1 cellular context compared by ENCODE assay signal in genomic region chr19:28130066-28130511, GRCh38.
A peak's percentile ranks its signal among the peaks of the same experiment; 100 is the strongest.
TF ChIP-seq lines count a peak whose summit lies in the region.

No MANE protein-coding gene starts in this region.

TF ChIP-seq in GM12878, 131 proteins besides CTCF, POLR2A, EP300 and RAD21 (continued from another document):
- TF ChIP-seq ETV6 (conservative IDR thresholded peaks at IDR 0.05 in 1 of 2, IDR thresholded peaks at IDR 0.05 in 1 of 2; ENCODE audit: borderline replicate concordance in 1 of 2, low read depth in 1 of 2) = no peak
- TF ChIP-seq STAT3 (IDR thresholded peaks at IDR 0.05; ENCODE audit: low read depth, low read length) = no peak
- TF ChIP-seq POLR2AphosphoS2 (IDR thresholded peaks at IDR 0.05; ENCODE audit: low read depth, low read length) = no peak
- TF ChIP-seq BACH1 (IDR thresholded peaks at IDR 0.05; ENCODE audit: borderline replicate concordance) = no peak
- no peak for TF ChIP-seq ZNF687 (IDR thresholded peaks at IDR 0.05)
- no peak for TF ChIP-seq ELK1 (IDR thresholded peaks at IDR 0.05; ENCODE audit: low read depth, low read length)
- no peak for TF ChIP-seq RFX5 (IDR thresholded peaks at IDR 0.05; ENCODE audit: low read depth, low read length)
- no peak for TF ChIP-seq ATF3 (IDR thresholded peaks at IDR 0.05; ENCODE audit: borderline replicate concordance, extremely low read depth, low read depth, low read length)
- TF ChIP-seq IRF5 (IDR thresholded peaks at IDR 0.05; ENCODE audit: borderline replicate concordance) = no peak
- no peak for TF ChIP-seq JUNB (IDR thresholded peaks at IDR 0.05)
- peak; percentile 80 for TF ChIP-seq NR2F1 (conservative IDR thresholded peaks at IDR 0.05)
- no peak for TF ChIP-seq HDAC6 (IDR thresholded peaks at IDR 0.05; ENCODE audit: unreplicated experiment)
- no peak for TF ChIP-seq SMC3 (IDR thresholded peaks at IDR 0.05; ENCODE audit: borderline replicate concordance, low read length)
- no peak for TF ChIP-seq ASH2L (IDR thresholded peaks at IDR 0.05; ENCODE audit: borderline replicate concordance, low read depth)
- TF ChIP-seq POU2F2 (IDR thresholded peaks at IDR 0.05; ENCODE audit: borderline replicate concordance, low read depth, low read length) = no peak
- no peak for TF ChIP-seq NR2C2 (IDR thresholded peaks at IDR 0.05; ENCODE audit: borderline replicate concordance, control insufficient read depth, insufficient read length, low read depth)
- no peak for TF ChIP-seq USF1 (IDR thresholded peaks at IDR 0.05; ENCODE audit: borderline replicate concordance, extremely low read length, insufficient read depth, low read depth, low read length)
- TF ChIP-seq SREBF1 (IDR thresholded peaks at IDR 0.05; ENCODE audit: low read length) = no peak
- TF ChIP-seq SPI1 (IDR thresholded peaks at IDR 0.05; ENCODE audit: borderline replicate concordance, insufficient read depth, low read depth, low read length) = no peak
- TF ChIP-seq PKNOX1 (IDR thresholded peaks at IDR 0.05) = peak; percentile 89
